Comparison of ENCODE assay signal across 12 cellular contexts in genomic region chr22:22870577-22871398, GRCh38. TPM values are rescaled to one million over a fixed set of nuclear protein-coding genes. Genes with fewer than 3 reads are reported as not detected.
DNase-seq lines count a peak whose midpoint lies in the region; ATAC-seq and TF ChIP-seq lines count a peak whose summit lies in the region.
"Had no signal": no experiment of that assay in that cellular context is flagged by ENCODE, and none has a peak within 500 bp of the region (broad histone marks: within the 10 kb centered on the region; RNA-seq: fewer than 3 reads in every experiment).

No MANE protein-coding gene starts in this region.

- ATAC-seq in DND-41 (ENCODE audit: insufficient read depth, low read depth) (peak; percentile 72), GM23338 (peak; percentile 91), GM18517 (IDR thresholded peaks at IDR 0.05; ENCODE audit: unreplicated experiment) (no peak)

- no peak overlapping the region for H3K27ac Mint-ChIP-seq in GM23338

- H3K4me3 Mint-ChIP-seq in GM23338: no peak overlapping the region

- H3K27me3 Mint-ChIP-seq in GM23338 (ENCODE audit: insufficient read depth, low read depth, poor library complexity): peaks cover 36% of the 10 kb centered on the region

- H3K27me3 ChIP-seq in DND-41 (ENCODE audit: insufficient read depth, low read length, poor library complexity): no peaks in the 10 kb centered on the region
- peaks cover 98% of the 10 kb centered on the region for H3K27me3 ChIP-seq in GM23338 (ENCODE audit: insufficient read depth)
- no peaks in the 10 kb centered on the region for H3K27me3 ChIP-seq in WERI-Rb-1 (ENCODE audit: insufficient read depth, low read depth, severe bottlenecking)
- no peaks in the 10 kb centered on the region for H3K27me3 ChIP-seq in sigmoid colon

- no peaks in the 10 kb centered on the region for H3K9me3 Mint-ChIP-seq in GM23338

- H3K9me3 ChIP-seq in DND-41 (ENCODE audit: insufficient read depth, low read length, severe bottlenecking) (peaks cover 7% of the 10 kb centered on the region), WERI-Rb-1 (ENCODE audit: severe bottlenecking) (no peaks in the 10 kb centered on the region), sigmoid colon (peaks cover 0 to 6% (median 0%) of the 10 kb centered on the region in 4 donors)

- no peak overlapping the region for H2AFZ ChIP-seq in DND-41 (ENCODE audit: low read depth, low read length)
- no peak overlapping the region for H2AFZ ChIP-seq in GM23338

- intact Hi-C loops in sigmoid colon (cut with DNase I): no loop called here

- TF ChIP-seq POLR2A in sigmoid colon (IDR thresholded peaks at IDR 0.05): no peak

- H3K4me2 ChIP-seq in DND-41 (ENCODE audit: insufficient read depth, low read length): no peak overlapping the region
- no peak overlapping the region for H3K4me2 ChIP-seq in GM23338

- no peaks in the 10 kb centered on the region for H3F3A ChIP-seq in GM23338 (replicated peaks; ENCODE audit: low read depth)

- TF ChIP-seq EP300 in sigmoid colon (IDR thresholded peaks at IDR 0.05): no peak

- 71 to 75% methylated on average over 8 of the region's 8 CpGs for WGBS in sigmoid colon, 2 donors

- DNase-seq in DND-41 (no peak), GM23338 (ENCODE audit: low spot score) (peak; percentile 63), WERI-Rb-1 (no peak), mesenteric fat pad (ENCODE audit: low spot score) (peak; percentile 20), sigmoid colon (no peak), NCI-H2107 treated with DMSO at 0.1 percent for 48 hours (lab: John Stamatoyannopoulos, UW; ENCODE audit: unreplicated experiment) (no peak)
- DNase-seq: activated CD4-positive, CD25-positive, alpha-beta regulatory T cell treated with anti-CD3 and anti-CD28 coated beads, Interleukin-2, amount 50 U/mL, for 72 hours; erythroblast; SHP77 treated with DMSO at 0.1 percent for 48 hours; small intestine had no signal

- no peaks in the 10 kb centered on the region for H4K20me1 ChIP-seq in DND-41 (ENCODE audit: insufficient read depth, low read length)
- no peaks in the 10 kb centered on the region for H4K20me1 ChIP-seq in GM23338 (replicated peaks; ENCODE audit: insufficient read depth)

- H3K4me1 Mint-ChIP-seq in GM23338: no peaks in the 10 kb centered on the region

- H3K4me3 ChIP-seq in DND-41 (ENCODE audit: low read depth in 1 of 2, low read length in 2 of 2) (no peak overlapping the region), GM23338 (no peak overlapping the region), WERI-Rb-1 (ENCODE audit: low read depth, low read length) (no peak overlapping the region), sigmoid colon (no peak overlapping the region)

- H3K27ac ChIP-seq in DND-41 (ENCODE audit: low read length) (no peak overlapping the region), GM23338 (ENCODE audit: low read depth) (no peak overlapping the region), WERI-Rb-1 (no peak overlapping the region), sigmoid colon (no peak overlapping the region)

- H3K36me3 Mint-ChIP-seq in GM23338 (ENCODE audit: low read depth): no peaks in the 10 kb centered on the region

- H3K79me2 ChIP-seq in DND-41 (ENCODE audit: insufficient read depth, low read length) (no peaks in the 10 kb centered on the region), GM23338 (replicated peaks; ENCODE audit: insufficient read depth) (no peaks in the 10 kb centered on the region)

- TF ChIP-seq CTCF in DND-41 (IDR thresholded peaks at IDR 0.05; ENCODE audit: borderline replicate concordance, extremely low read depth, low read length, poor library complexity, severe bottlenecking): peak; percentile 57
- TF ChIP-seq CTCF in GM23338 (conservative IDR thresholded peaks at IDR 0.05; ENCODE audit: low read depth in 2 of 2): peak; percentile 34 to 56
- TF ChIP-seq CTCF in WERI-Rb-1 (IDR thresholded peaks at IDR 0.05; ENCODE audit: low read depth, low read length): peak; percentile 55
- no peak for TF ChIP-seq CTCF in sigmoid colon (IDR thresholded peaks at IDR 0.05)

- H3K9me2 ChIP-seq in GM23338 (ENCODE audit: insufficient read depth): no peaks in the 10 kb centered on the region

- H3K9ac ChIP-seq in DND-41 (ENCODE audit: low read depth, low read length): no peak overlapping the region

- peaks cover 22% of the 10 kb centered on the region for H3K4me1 ChIP-seq in DND-41 (ENCODE audit: insufficient read depth, low read length)
- H3K4me1 ChIP-seq in GM23338 (ENCODE audit: insufficient read depth): no peaks in the 10 kb centered on the region
- H3K4me1 ChIP-seq in sigmoid colon: no peaks in the 10 kb centered on the region

- H3K36me3 ChIP-seq in DND-41 (ENCODE audit: insufficient read depth, low read length) (no peaks in the 10 kb centered on the region), GM23338 (ENCODE audit: insufficient read depth) (no peaks in the 10 kb centered on the region), WERI-Rb-1 (no peaks in the 10 kb centered on the region), sigmoid colon (no peaks in the 10 kb centered on the region)

TF ChIP-seq in GM23338, 12 proteins besides CTCF, POLR2A, EP300 and RAD21 (continues in another document):
- TF ChIP-seq, protein P1, sequence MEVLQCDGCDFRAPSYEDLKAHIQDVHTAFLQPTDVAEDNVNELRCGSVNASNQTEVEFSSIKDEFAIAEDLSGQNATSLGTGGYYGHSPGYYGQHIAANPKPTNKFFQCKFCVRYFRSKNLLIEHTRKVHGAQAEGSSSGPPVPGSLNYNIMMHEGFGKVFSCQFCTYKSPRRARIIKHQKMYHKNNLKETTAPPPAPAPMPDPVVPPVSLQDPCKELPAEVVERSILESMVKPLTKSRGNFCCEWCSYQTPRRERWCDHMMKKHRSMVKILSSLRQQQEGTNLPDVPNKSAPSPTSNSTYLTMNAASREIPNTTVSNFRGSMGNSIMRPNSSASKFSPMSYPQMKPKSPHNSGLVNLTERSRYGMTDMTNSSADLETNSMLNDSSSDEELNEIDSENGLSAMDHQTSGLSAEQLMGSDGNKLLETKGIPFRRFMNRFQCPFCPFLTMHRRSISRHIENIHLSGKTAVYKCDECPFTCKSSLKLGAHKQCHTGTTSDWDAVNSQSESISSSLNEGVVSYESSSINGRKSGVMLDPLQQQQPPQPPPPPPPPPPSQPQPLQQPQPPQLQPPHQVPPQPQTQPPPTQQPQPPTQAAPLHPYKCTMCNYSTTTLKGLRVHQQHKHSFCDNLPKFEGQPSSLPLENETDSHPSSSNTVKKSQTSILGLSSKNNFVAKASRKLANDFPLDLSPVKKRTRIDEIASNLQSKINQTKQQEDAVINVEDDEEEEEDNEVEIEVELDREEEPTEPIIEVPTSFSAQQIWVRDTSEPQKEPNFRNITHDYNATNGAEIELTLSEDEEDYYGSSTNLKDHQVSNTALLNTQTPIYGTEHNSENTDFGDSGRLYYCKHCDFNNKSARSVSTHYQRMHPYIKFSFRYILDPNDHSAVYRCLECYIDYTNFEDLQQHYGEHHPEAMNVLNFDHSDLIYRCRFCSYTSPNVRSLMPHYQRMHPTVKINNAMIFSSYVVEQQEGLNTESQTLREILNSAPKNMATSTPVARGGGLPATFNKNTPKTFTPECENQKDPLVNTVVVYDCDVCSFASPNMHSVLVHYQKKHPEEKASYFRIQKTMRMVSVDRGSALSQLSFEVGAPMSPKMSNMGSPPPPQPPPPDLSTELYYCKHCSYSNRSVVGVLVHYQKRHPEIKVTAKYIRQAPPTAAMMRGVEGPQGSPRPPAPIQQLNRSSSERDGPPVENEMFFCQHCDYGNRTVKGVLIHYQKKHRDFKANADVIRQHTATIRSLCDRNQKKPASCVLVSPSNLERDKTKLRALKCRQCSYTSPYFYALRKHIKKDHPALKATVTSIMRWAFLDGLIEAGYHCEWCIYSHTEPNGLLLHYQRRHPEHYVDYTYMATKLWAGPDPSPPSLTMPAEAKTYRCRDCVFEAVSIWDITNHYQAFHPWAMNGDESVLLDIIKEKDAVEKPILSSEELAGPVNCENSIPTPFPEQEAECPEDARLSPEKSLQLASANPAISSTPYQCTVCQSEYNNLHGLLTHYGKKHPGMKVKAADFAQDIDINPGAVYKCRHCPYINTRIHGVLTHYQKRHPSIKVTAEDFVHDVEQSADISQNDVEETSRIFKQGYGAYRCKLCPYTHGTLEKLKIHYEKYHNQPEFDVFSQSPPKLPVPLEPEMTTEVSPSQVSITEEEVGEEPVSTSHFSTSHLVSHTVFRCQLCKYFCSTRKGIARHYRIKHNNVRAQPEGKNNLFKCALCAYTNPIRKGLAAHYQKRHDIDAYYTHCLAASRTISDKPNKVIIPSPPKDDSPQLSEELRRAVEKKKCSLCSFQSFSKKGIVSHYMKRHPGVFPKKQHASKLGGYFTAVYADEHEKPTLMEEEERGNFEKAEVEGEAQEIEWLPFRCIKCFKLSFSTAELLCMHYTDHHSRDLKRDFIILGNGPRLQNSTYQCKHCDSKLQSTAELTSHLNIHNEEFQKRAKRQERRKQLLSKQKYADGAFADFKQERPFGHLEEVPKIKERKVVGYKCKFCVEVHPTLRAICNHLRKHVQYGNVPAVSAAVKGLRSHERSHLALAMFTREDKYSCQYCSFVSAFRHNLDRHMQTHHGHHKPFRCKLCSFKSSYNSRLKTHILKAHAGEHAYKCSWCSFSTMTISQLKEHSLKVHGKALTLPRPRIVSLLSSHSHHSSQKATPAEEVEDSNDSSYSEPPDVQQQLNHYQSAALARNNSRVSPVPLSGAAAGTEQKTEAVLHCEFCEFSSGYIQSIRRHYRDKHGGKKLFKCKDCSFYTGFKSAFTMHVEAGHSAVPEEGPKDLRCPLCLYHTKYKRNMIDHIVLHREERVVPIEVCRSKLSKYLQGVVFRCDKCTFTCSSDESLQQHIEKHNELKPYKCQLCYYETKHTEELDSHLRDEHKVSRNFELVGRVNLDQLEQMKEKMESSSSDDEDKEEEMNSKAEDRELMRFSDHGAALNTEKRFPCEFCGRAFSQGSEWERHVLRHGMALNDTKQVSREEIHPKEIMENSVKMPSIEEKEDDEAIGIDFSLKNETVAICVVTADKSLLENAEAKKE (CRISPR knock-in tag; IDR thresholded peaks at IDR 0.05): no peak
- TF ChIP-seq JUNB (IDR thresholded peaks at IDR 0.05; ENCODE audit: unreplicated experiment) (no peak), ZNF114 (CRISPR knock-in tag; IDR thresholded peaks at IDR 0.05) (no peak)

RNA-seq across cellular contexts. Expression of gene IGLL5, which starts 16.8 kb away (rescaled TPM):
- not detected in 2 replicates for total RNA-seq in GM23338 (2014; rRNA removed; shearing (Covaris generic))
- not detected in 2 replicates for polyA plus RNA-seq in GM23338 (2016; fragmentation: Nextera tagmentation; extraction: Ambion mirVana)
- not detected for total RNA-seq in mesenteric fat pad
- under 1 TPM in 1 of 4 donors, not detected in 3; 0.99 TPM for total RNA-seq in sigmoid colon
- polyA plus RNA-seq in sigmoid colon: 10 to 100 TPM; 10.2 to 39.6 (median 18.3) TPM
- total RNA-seq: LHCN-M2 had no signal

Comparison
In these comparisons a context has a peak if more than half of its experiments do, and no peak if none do; other contexts are left out.
1. DNase-seq: peak in GM23338 (single experiment) and mesenteric fat pad (single experiment); none in DND-41 (single experiment), WERI-Rb-1 (single experiment), sigmoid colon (single experiment) and NCI-H2107 treated with DMSO at 0.1 percent for 48 hours (single experiment).
2. CTCF ChIP-seq: peak in DND-41 (single experiment), GM23338 (2 of 2) and WERI-Rb-1 (single experiment); none in sigmoid colon (0 of 4).